ENCODE assay signal across 15 cellular contexts in the genomic region with DNA sequence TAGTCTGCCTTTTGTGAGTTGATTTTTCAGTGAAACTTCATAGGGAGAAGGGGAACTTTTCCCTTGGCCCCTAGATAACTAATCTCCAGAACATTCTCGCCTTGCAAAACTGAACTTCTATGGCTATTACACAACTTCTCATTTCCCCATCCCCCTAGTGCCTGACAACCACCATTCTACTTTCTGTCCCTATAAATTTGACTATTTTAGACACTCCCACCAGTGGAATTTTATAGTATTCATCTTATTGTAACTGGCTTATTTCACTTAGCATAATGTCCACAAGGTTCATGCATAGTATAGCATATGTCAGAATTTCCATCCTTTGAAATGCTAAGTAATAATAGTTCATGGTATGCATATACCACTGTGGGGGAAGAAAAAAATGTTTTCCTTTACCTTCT. TPM values are rescaled to one million over a fixed set of nuclear protein-coding genes. Genes with fewer than 3 reads are reported as not detected.
DNase-seq lines count a peak whose midpoint lies in the region; ATAC-seq and TF ChIP-seq lines count a peak whose summit lies in the region.
"Had no signal": no experiment of that assay in that cellular context is flagged by ENCODE, and none has a peak within 500 bp of the region (broad histone marks: within the 10 kb centered on the region; RNA-seq: fewer than 3 reads in every experiment).

No MANE protein-coding gene starts in this region.

- ATAC-seq in right cardiac atrium = peak; percentile 36 to 38
- ATAC-seq in heart left ventricle = no peak
- peak; percentile 45 for ATAC-seq in left lobe of liver

- H3K27me3 Mint-ChIP-seq in type B pancreatic cell = no peaks in the 10 kb centered on the region
- H3K27me3 Mint-ChIP-seq: B cell had no signal

- H3K27ac Mint-ChIP-seq in type B pancreatic cell = peak overlapping the region; percentile 90
- H3K27ac Mint-ChIP-seq: B cell had no signal

- TF ChIP-seq CTCF in heart left ventricle (IDR thresholded peaks at IDR 0.05) (no peak), type B pancreatic cell (conservative IDR thresholded peaks at IDR 0.05) (no peak), GM13976 (IDR thresholded peaks at IDR 0.05; ENCODE audit: borderline replicate concordance, control extremely low read depth, extremely low read depth, insufficient read depth, missing control alignments) (no peak)

- peaks cover 6% of the 10 kb centered on the region for H3K36me3 Mint-ChIP-seq in type B pancreatic cell

- no peak for TF ChIP-seq POLR2A in heart left ventricle (IDR thresholded peaks at IDR 0.05)

- H3K9me3 ChIP-seq in right cardiac atrium (ENCODE audit: control insufficient read depth, low read length) (no peaks in the 10 kb centered on the region), heart left ventricle (no peaks in the 10 kb centered on the region)
- H3K9me3 ChIP-seq: heart right ventricle had no signal

- in situ Hi-C loops in GM13976 (cut with MboI; ENCODE audit: low sequenced_read_pairs, unreplicated experiment) = no loop called here

- peak overlapping the region; percentile 24 for H3K4me3 Mint-ChIP-seq in type B pancreatic cell
- H3K4me3 Mint-ChIP-seq: B cell had no signal

- peaks cover 2% of the 10 kb centered on the region for H3K4me1 ChIP-seq in right cardiac atrium (ENCODE audit: control insufficient read depth, insufficient read depth, low read length)
- peaks cover 0 to 4% (median 0%) of the 10 kb centered on the region in 12 donors for H3K4me1 ChIP-seq in heart left ventricle
- H3K4me1 ChIP-seq: parathyroid adenoma had no signal

- H3K4me1 Mint-ChIP-seq in type B pancreatic cell (ENCODE audit: unreplicated experiment) = peaks cover 8% of the 10 kb centered on the region

- H3K27me3 ChIP-seq in right cardiac atrium (ENCODE audit: control insufficient read depth, insufficient read depth) (no peaks in the 10 kb centered on the region), heart left ventricle (no peaks in the 10 kb centered on the region), H7 (ENCODE audit: control insufficient read depth, insufficient read depth, low read length) (no peaks in the 10 kb centered on the region)
- H3K27me3 ChIP-seq: heart right ventricle had no signal

- no peaks in the 10 kb centered on the region for H3K36me3 ChIP-seq in heart left ventricle
- no peaks in the 10 kb centered on the region for H3K36me3 ChIP-seq in H7 (replicated peaks; ENCODE audit: control insufficient read depth, insufficient read depth, low read length)
- H3K36me3 ChIP-seq: heart right ventricle had no signal

- H3K9me3 Mint-ChIP-seq in type B pancreatic cell = peaks cover 7% of the 10 kb centered on the region

- H3K4me3 ChIP-seq in right cardiac atrium (ENCODE audit: low read length) (no peak overlapping the region), heart left ventricle (no peak overlapping the region), H7 (ENCODE audit: insufficient read depth, low read depth, low read length) (no peak overlapping the region)
- H3K4me3 ChIP-seq: heart right ventricle had no signal

- DNase-seq in right cardiac atrium (no peak), heart left ventricle (no peak), OCI-M1 (lab: John Stamatoyannopoulos, UW) (peak; percentile 79), left lobe of liver (ENCODE audit: low spot score) (no peak), type B pancreatic cell (ENCODE audit: extremely low spot score, unreplicated experiment) (no peak), NCI-H2081 (lab: John Stamatoyannopoulos, UW) (no peak), H7 (no peak), GM13976 (ENCODE audit: low spot score) (no peak)
- DNase-seq: EL, heart right ventricle, NCI-H1048, NCI-H510A, SHP77 had no signal

- intact Hi-C loops in right cardiac atrium (cut with DNase I) = no loop called here
- intact Hi-C loops in heart left ventricle (cut with DNase I) = no loop called here

- no peak overlapping the region for H3K27ac ChIP-seq in right cardiac atrium (ENCODE audit: low read length)
- H3K27ac ChIP-seq in heart left ventricle = peak overlapping the region in 1 of 12 donors; percentile 77
- H3K27ac ChIP-seq: parathyroid adenoma had no signal

- 57% methylated on average over 1 of the region's 1 CpG for WGBS in right cardiac atrium
- WGBS in heart left ventricle, 4 donors = 69 to 80% (median 72%) methylated on average over 1 of the region's 1 CpG

RNA-seq across cellular contexts. Expression of a gene that starts 30.5 kb away (rescaled TPM):
- total RNA-seq in right cardiac atrium (10 to 100 TPM in 2 of 4 donors, 1 to 10 TPM in 2; 7.8 to 14.3 (median 10.5) TPM), heart left ventricle (10 to 100 TPM in 3 of 9 donors, 1 to 10 TPM in 6; 2.0 to 25.4 (median 8.8) TPM), left lobe of liver (45.2 TPM), type B pancreatic cell (ENCODE audit: low replicate concordance) (56.2 and 58.1 TPM in 2 replicates)
- polyA plus RNA-seq in right cardiac atrium (5.8 TPM), heart left ventricle (10 to 100 TPM in 1 of 2 donors, 1 to 10 TPM in 1; 3.4 to 10.7 TPM)
- total RNA-seq in H7 (2014; rRNA removed; shearing (Covaris generic)) = 0.28 TPM in 1 of 2 replicates, not detected in the other

Comparison
In these comparisons a context has a peak if more than half of its experiments do, and no peak if none do; other contexts are left out.
1. ATAC-seq: peak in right cardiac atrium (2 of 2) and left lobe of liver (single experiment); none in heart left ventricle (0 of 4).